In the genomic region with DNA sequence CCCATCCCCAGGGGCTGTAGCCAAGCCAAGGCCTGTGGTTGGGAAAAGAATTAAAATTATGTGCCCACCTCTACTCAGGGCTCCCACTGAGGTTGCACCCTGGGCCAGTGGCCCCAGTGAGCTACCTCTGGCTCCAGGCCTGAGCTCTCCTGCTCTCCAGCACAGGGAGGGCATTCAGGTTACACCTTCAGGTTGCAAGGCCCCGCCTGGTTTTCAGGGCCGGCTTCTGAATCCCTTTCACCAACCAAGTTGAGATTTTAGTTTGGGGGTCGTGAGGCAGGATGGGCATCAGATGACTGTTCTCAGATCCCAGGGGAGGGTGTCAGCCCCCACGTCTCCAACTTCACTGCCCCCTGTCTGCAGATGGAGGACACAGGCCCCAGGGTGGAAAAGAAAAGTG, we compare ENCODE assay signal across 18 cellular contexts. TPM values are rescaled to one million over a fixed set of nuclear protein-coding genes. Genes with fewer than 3 reads are reported as not detected.
DNase-seq lines count a peak whose midpoint lies in the region; ATAC-seq and TF ChIP-seq lines count a peak whose summit lies in the region.
"Had no signal": no experiment of that assay in that cellular context is flagged by ENCODE, and none has a peak within 500 bp of the region (broad histone marks: within the 10 kb centered on the region; RNA-seq: fewer than 3 reads in every experiment).

No MANE protein-coding gene starts in this region.

- H3K9ac ChIP-seq in DND-41 (ENCODE audit: low read depth, low read length) = no peak overlapping the region
- H3K9ac ChIP-seq in neuronal stem cell (ENCODE audit: low read depth, low read length, poor library complexity) = peak overlapping the region; percentile 22

- intact Hi-C loops in sciatic nerve (cut with DNase I) = no loop called here

- no peak overlapping the region for H3K27ac Mint-ChIP-seq in HFFc6
- no peak overlapping the region for H3K27ac Mint-ChIP-seq in chondrocyte (ENCODE audit: unreplicated experiment)

- no peaks in the 10 kb centered on the region for H3K36me3 ChIP-seq in DND-41 (ENCODE audit: insufficient read depth, low read length)
- H3K36me3 ChIP-seq in neuronal stem cell (replicated peaks in 1 of 2; ENCODE audit: control insufficient read depth in 2 of 2, insufficient read depth in 2 of 2, low read length in 2 of 2) = no peaks in the 10 kb centered on the region

- no peak overlapping the region for H2BK12ac ChIP-seq in neuronal stem cell (ENCODE audit: low read length)

- H3K4me2 ChIP-seq in DND-41 (ENCODE audit: insufficient read depth, low read length) (no peak overlapping the region), neuronal stem cell (ENCODE audit: insufficient read depth, low read length, poor library complexity, severe bottlenecking) (no peak overlapping the region)
- H3K4me2 ChIP-seq: A549 had no signal

- H3K18ac ChIP-seq in neuronal stem cell (ENCODE audit: low read length) = no peak overlapping the region

- no peak overlapping the region for H3K4me3 Mint-ChIP-seq in HFFc6
- no peak overlapping the region for H3K4me3 Mint-ChIP-seq in chondrocyte (ENCODE audit: unreplicated experiment)

- DNase-seq in DND-41 (no peak), HFFc6 (no peak), chondrocyte (ENCODE audit: low spot score) (peak; percentile 61), neuronal stem cell (ENCODE audit: low spot score) (no peak), sciatic nerve (ENCODE audit: low spot score) (no peak), DMS79 (lab: John Stamatoyannopoulos, UW) (no peak), H4 (ENCODE audit: low spot score) (no peak), GM20000 (ENCODE audit: low spot score) (no peak)
- DNase-seq: C1 segment of cervical spinal cord, DMS153, IMR-90, NCI-H187 treated with DMSO at 0.1 percent for 48 hours, NCI-H446, NCI-H69, SIG-M5 had no signal

- no peak overlapping the region for H2BK5ac ChIP-seq in neuronal stem cell (ENCODE audit: low read length)

- no peak overlapping the region for H2BK15ac ChIP-seq in neuronal stem cell (ENCODE audit: low read length)

- H3K27me3 Mint-ChIP-seq in HFFc6 (ENCODE audit: insufficient read depth) = peaks cover 9% of the 10 kb centered on the region
- H3K27me3 Mint-ChIP-seq in chondrocyte (ENCODE audit: low read depth) = no peaks in the 10 kb centered on the region

- H3K4ac ChIP-seq in neuronal stem cell (ENCODE audit: low read length) = no peak overlapping the region

- H4K8ac ChIP-seq in neuronal stem cell (ENCODE audit: low read depth, low read length) = no peak overlapping the region

- no peaks in the 10 kb centered on the region for H3K79me1 ChIP-seq in neuronal stem cell (ENCODE audit: low read depth, low read length)

- H3K4me1 Mint-ChIP-seq in HFFc6 (ENCODE audit: low read depth) (no peaks in the 10 kb centered on the region; the same call in 1 of the 2 replicates), chondrocyte (ENCODE audit: low read depth) (no peaks in the 10 kb centered on the region)

- H3K4me1 ChIP-seq in DND-41 (ENCODE audit: insufficient read depth, low read length) (no peaks in the 10 kb centered on the region), neuronal stem cell (ENCODE audit: control insufficient read depth in 2 of 2, insufficient read depth in 1 of 2, low read depth in 1 of 2, low read length in 2 of 2) (peaks cover 0 to under 1% of the 10 kb centered on the region in 2 donors)

- H3K36me3 Mint-ChIP-seq in HFFc6 (ENCODE audit: low read depth) (no peaks in the 10 kb centered on the region; the same call in 1 of the 2 replicates), chondrocyte (ENCODE audit: low read depth) (no peaks in the 10 kb centered on the region)

- peak overlapping the region; percentile 30 for H2AK5ac ChIP-seq in neuronal stem cell (ENCODE audit: low read depth, low read length)

- no peak overlapping the region for H3K23ac ChIP-seq in neuronal stem cell (ENCODE audit: low read depth, low read length, poor library complexity)

- no peak overlapping the region for H3K14ac ChIP-seq in neuronal stem cell (ENCODE audit: low read length)

- no peak overlapping the region for H2AFZ ChIP-seq in DND-41 (ENCODE audit: low read depth, low read length)
- H2AFZ ChIP-seq in neuronal stem cell (ENCODE audit: low read length) = no peak overlapping the region

- no peaks in the 10 kb centered on the region for H4K20me1 ChIP-seq in DND-41 (ENCODE audit: insufficient read depth, low read length)

- no peaks in the 10 kb centered on the region for H3K79me2 ChIP-seq in DND-41 (ENCODE audit: insufficient read depth, low read length)

- no peak overlapping the region for H3K4me3 ChIP-seq in DND-41 (ENCODE audit: low read depth in 1 of 2, low read length in 2 of 2)
- no peak overlapping the region for H3K4me3 ChIP-seq in neuronal stem cell (ENCODE audit: low read length in 2 of 2)
- H3K4me3 ChIP-seq: A549 had no signal

- TF ChIP-seq CTCF in DND-41 (IDR thresholded peaks at IDR 0.05; ENCODE audit: borderline replicate concordance, extremely low read depth, low read length, poor library complexity, severe bottlenecking) (peak; percentile 11), HFFc6 (IDR thresholded peaks at IDR 0.05) (peak; percentile 43; the same call in 1 of the 2 replicates), chondrocyte (IDR thresholded peaks at IDR 0.05) (peak; percentile 26), GM20000 (IDR thresholded peaks at IDR 0.05; ENCODE audit: extremely low read depth, missing control alignments) (no peak)

- WGBS in neuronal stem cell (ENCODE audit: extremely low coverage in 2 of 2, insufficient read length in 2 of 2, insufficient replicate concordance in 1 of 2), 2 donors = no CpG with 5 or more reads among the region's 4 CpGs

- H3K9me3 ChIP-seq in DND-41 (ENCODE audit: insufficient read depth, low read length, severe bottlenecking) (no peaks in the 10 kb centered on the region), neuronal stem cell (replicated peaks in 1 of 2; ENCODE audit: control insufficient read depth in 2 of 2, insufficient read depth in 1 of 2, low read depth in 1 of 2, low read length in 2 of 2) (peaks cover 0 to 2% of the 10 kb centered on the region in 2 donors)
- H3K9me3 ChIP-seq: A549 had no signal

- no peak overlapping the region for H4K91ac ChIP-seq in neuronal stem cell (ENCODE audit: low read depth, low read length, poor library complexity)

- no peak for ATAC-seq in DND-41 (ENCODE audit: insufficient read depth, low read depth)
- ATAC-seq in sciatic nerve = no peak
- ATAC-seq: A549 had no signal

- no peak overlapping the region for H2BK120ac ChIP-seq in neuronal stem cell (ENCODE audit: low read depth, low read length)

- H3K9me3 Mint-ChIP-seq in HFFc6 = peaks cover 2% of the 10 kb centered on the region
- H3K9me3 Mint-ChIP-seq in chondrocyte (ENCODE audit: low read depth) = no peaks in the 10 kb centered on the region

- H3K27me3 ChIP-seq in DND-41 (ENCODE audit: insufficient read depth, low read length, poor library complexity) (no peaks in the 10 kb centered on the region), neuronal stem cell (ENCODE audit: control insufficient read depth in 3 of 3, insufficient read depth in 3 of 3, low read depth in 1 of 3, low read length in 3 of 3) (no peaks in the 10 kb centered on the region)

- H3K27ac ChIP-seq in DND-41 (ENCODE audit: low read length) = no peak overlapping the region
- H3K27ac ChIP-seq in neuronal stem cell (replicated peaks; ENCODE audit: low read length) = no peak overlapping the region
- H3K27ac ChIP-seq: A549 had no signal

RNA-seq across cellular contexts. Expression of a gene that starts 8.0 kb away (rescaled TPM):
- total RNA-seq in HFFc6 (2021; fragmentation: NEBNext Ultra II Directional; extraction: Animal tissue kit (Norgen Biotek cat#: 25700)) = 10 to 100 TPM; 20.4 to 22.1 (median 21.6) TPM
- total RNA-seq in chondrocyte (14.0 to 20.6 TPM (median 14.7 TPM) in 3 replicates), sciatic nerve (14.7 TPM)
- polyA plus RNA-seq in neuronal stem cell (2013, experiment 1 of 2) = 31.8 TPM
- 30.8 TPM for polyA plus RNA-seq in neuronal stem cell (2013, experiment 2 of 2)
- 22.1 and 24.9 TPM in 2 replicates for total RNA-seq in H4 (2014; rRNA removed; shearing (Covaris generic))

RNA-seq across cellular contexts. Expression of a gene that starts 33.0 kb away (rescaled TPM):
- total RNA-seq in HFFc6 (2021; fragmentation: NEBNext Ultra II Directional; extraction: Animal tissue kit (Norgen Biotek cat#: 25700)) = not detected
- total RNA-seq in chondrocyte (not detected in 3 replicates), sciatic nerve (not detected)
- polyA plus RNA-seq in neuronal stem cell (2013, experiment 1 of 2) = 0.28 TPM
- polyA plus RNA-seq in neuronal stem cell (2013, experiment 2 of 2) = 0.21 TPM
- total RNA-seq in H4 (2014; rRNA removed; shearing (Covaris generic)) = 0.02 TPM in 1 of 2 replicates, not detected in the other
- total RNA-seq: IMR-90, LHCN-M2 had no signal
- polyA plus RNA-seq: IMR-90 had no signal

RNA-seq across cellular contexts. Expression of a gene that starts 59.5 kb away (rescaled TPM):
- total RNA-seq in HFFc6 (2021; fragmentation: NEBNext Ultra II Directional; extraction: Animal tissue kit (Norgen Biotek cat#: 25700)) = not detected
- total RNA-seq in chondrocyte = not detected in 3 replicates
- 0.25 TPM for polyA plus RNA-seq in neuronal stem cell (2013, experiment 1 of 2)
- polyA plus RNA-seq in neuronal stem cell (2013, experiment 2 of 2) = 0.33 TPM
- total RNA-seq in sciatic nerve = 4.6 TPM
- not detected in 2 replicates for total RNA-seq in H4 (2014; rRNA removed; shearing (Covaris generic))
- total RNA-seq: IMR-90, LHCN-M2, OCI-LY7 had no signal
- polyA plus RNA-seq: IMR-90 had no signal
